1 cellular context compared by ENCODE assay signal in genomic region chr12:122991623-122992275, GRCh38.
A peak's percentile ranks its signal among the peaks of the same experiment; 100 is the strongest.
TF ChIP-seq lines count a peak whose summit lies in the region.

No MANE protein-coding gene starts in this region.

TF ChIP-seq in K562, 482 proteins besides CTCF, POLR2A, EP300 and RAD21:
- TF ChIP-seq BACH1 (tag; IDR thresholded peaks at IDR 0.05) (no peak), POLR2G (IDR thresholded peaks at IDR 0.05; ENCODE audit: low read depth, low read length) (peak; percentile 21)
TF ChIP-seq in K562: peak in this region for 1.
